In genomic region chr13:97630725-97631124, GRCh38 we compare ENCODE assay signal across 20 cellular contexts.
"Had no signal": no experiment of that assay in that cellular context is flagged by ENCODE, and none has a peak within 500 bp of the region (broad histone marks: within the 10 kb centered on the region; RNA-seq: fewer than 3 reads in every experiment).

No MANE protein-coding gene starts in this region.

- H3K4me2 ChIP-seq: smooth muscle cell had no signal

- DNase-seq: activated CD4-positive, alpha-beta T cell treated with anti-CD3 and anti-CD28 coated beads, Interleukin-2, amount 10 ng/mL, durations not matched to agents 7 days and 5 days; activated CD8-positive, alpha-beta T cell treated with anti-CD3 and anti-CD28 coated beads, Interleukin-2, amount 10 ng/mL, durations not matched to agents 7 days and 5 days; activated naive CD4-positive, alpha-beta T cell treated with anti-CD3 and anti-CD28 coated beads for 36 hours; activated T-cell treated with anti-CD3 and anti-CD28 coated beads, Interleukin-2, amount 50 U/mL, for 4 hours; anterior cingulate cortex; central memory CD4-positive, alpha-beta T cell; dorsolateral prefrontal cortex; foreskin keratinocyte; glutamatergic neuron; hippocampal formation; lower lobe of right lung; natural killer cell; pancreas; stimulated activated CD4-positive, alpha-beta T cell treated with anti-CD3 and anti-CD28 coated beads, Interleukin-4, amount 100 ng/mL, for 1 hour had no signal

- H3K4me3 Mint-ChIP-seq: activated CD4-positive, alpha-beta T cell treated with anti-CD3 and anti-CD28 coated beads, Interleukin-2, amount 10 ng/mL, durations not matched to agents 7 days and 5 days; activated CD8-positive, alpha-beta T cell treated with anti-CD3 and anti-CD28 coated beads, Interleukin-2, amount 10 ng/mL, durations not matched to agents 7 days and 5 days; activated naive CD4-positive, alpha-beta T cell treated with anti-CD3 and anti-CD28 coated beads for 36 hours; activated T-cell treated with anti-CD3 and anti-CD28 coated beads, Interleukin-2, amount 50 U/mL, for 4 hours; brain; natural killer cell had no signal

- H3K36me3 Mint-ChIP-seq: natural killer cell had no signal

- H3K4me3 ChIP-seq: dorsolateral prefrontal cortex, lower lobe of right lung, pancreas, smooth muscle cell had no signal

- H3K27ac Mint-ChIP-seq: activated CD4-positive, alpha-beta T cell treated with anti-CD3 and anti-CD28 coated beads, Interleukin-2, amount 10 ng/mL, durations not matched to agents 7 days and 5 days; activated CD8-positive, alpha-beta T cell treated with anti-CD3 and anti-CD28 coated beads, Interleukin-2, amount 10 ng/mL, durations not matched to agents 7 days and 5 days; activated naive CD4-positive, alpha-beta T cell treated with anti-CD3 and anti-CD28 coated beads for 36 hours; natural killer cell had no signal

- H3K27me3 ChIP-seq: dorsolateral prefrontal cortex, foreskin keratinocyte, neutrophil, pancreas had no signal

- H3K4me1 Mint-ChIP-seq: activated CD4-positive, alpha-beta T cell treated with anti-CD3 and anti-CD28 coated beads, Interleukin-2, amount 10 ng/mL, durations not matched to agents 7 days and 5 days; natural killer cell had no signal

- H3K36me3 ChIP-seq: lower lobe of right lung, neutrophil, pancreas had no signal

- H3K4me1 ChIP-seq: foreskin keratinocyte, lower lobe of right lung, pancreas had no signal

- H3K9me3 ChIP-seq: neutrophil, pancreas had no signal

- ATAC-seq: activated CD4-positive, CD25-positive, alpha-beta regulatory T cell treated with anti-CD3 and anti-CD28 coated beads, Interleukin-2, amount 50 U/mL, for 24 hours; activated CD8-positive, alpha-beta T cell treated with anti-CD3 and anti-CD28 coated beads, Interleukin-2, amount 10 ng/mL, durations not matched to agents 7 days and 5 days; activated T-cell treated with anti-CD3 and anti-CD28 coated beads, Interleukin-2, amount 50 U/mL, for 4 hours; foreskin keratinocyte; lower lobe of right lung; natural killer cell; pancreas; sciatic nerve had no signal

- H3K9me3 Mint-ChIP-seq: activated CD4-positive, alpha-beta T cell treated with anti-CD3 and anti-CD28 coated beads, Interleukin-2, amount 10 ng/mL, durations not matched to agents 7 days and 5 days had no signal

- H3K27ac ChIP-seq: epithelial cell of prostate, foreskin keratinocyte, lower lobe of right lung, neutrophil, pancreas had no signal
